ENCODE assay signal across 14 cellular contexts in the genomic region with DNA sequence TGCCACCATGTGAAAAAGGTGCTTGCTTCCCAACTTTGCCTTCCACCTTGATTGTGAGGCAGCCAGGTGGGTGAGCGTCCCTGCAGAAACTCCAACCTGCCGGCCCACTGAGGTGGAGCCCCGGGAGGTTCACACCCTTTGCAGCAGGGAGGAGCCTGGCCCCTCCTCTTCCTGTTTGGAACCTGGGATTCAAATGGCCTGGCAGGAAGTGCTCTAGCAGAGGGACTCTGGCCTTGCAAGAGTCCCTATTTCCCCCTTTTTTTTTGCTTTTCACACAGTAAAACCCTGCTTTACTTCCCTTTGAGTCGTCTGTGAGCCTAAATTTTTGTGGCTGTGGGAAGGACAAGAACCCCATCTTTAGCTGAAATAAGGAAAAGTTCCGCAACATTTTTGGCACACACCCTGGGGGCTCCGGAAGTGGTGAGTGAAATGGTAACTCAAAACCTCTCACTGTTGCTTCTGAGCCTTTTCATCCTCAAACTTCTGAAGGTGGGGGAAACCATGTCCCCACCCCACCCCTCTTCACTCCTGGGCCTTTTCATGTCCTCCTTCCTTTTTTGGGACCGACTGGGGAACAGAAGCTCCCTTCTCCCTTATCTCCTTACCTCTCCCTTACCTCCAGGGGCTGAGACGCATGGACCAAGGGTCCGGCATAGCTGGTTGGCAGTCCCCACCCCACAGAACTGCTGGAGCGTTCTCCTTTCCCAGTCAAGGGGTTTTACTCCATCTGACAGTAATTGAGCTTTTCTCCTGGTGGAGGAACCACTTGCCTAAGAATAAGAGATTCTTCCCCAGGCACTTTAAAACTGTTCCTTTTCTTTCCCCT.
DNase-seq lines count a peak whose midpoint lies in the region; ATAC-seq and TF ChIP-seq lines count a peak whose summit lies in the region.
"Had no signal": no experiment of that assay in that cellular context is flagged by ENCODE, and none has a peak within 500 bp of the region (broad histone marks: within the 10 kb centered on the region; RNA-seq: fewer than 3 reads in every experiment).

No MANE protein-coding gene starts in this region.

- DNase-seq in GM12864 (ENCODE audit: low read depth), result peak; percentile 55
- DNase-seq in NCI-H1092 (lab: John Stamatoyannopoulos, UW), result no peak
- DNase-seq in activated T-cell treated with anti-CD3 and anti-CD28 coated beads for 4 hours, result no peak
- DNase-seq in HuH-7.5 (ENCODE audit: low spot score), result no peak
- no peak for DNase-seq in stimulated activated CD4-positive, alpha-beta T cell treated with anti-CD3 and anti-CD28 coated beads, Interleukin-2, amount 100 ng/mL, for 48 hours
- DNase-seq: activated CD8-positive, alpha-beta memory T cell treated with anti-CD3 and anti-CD28 coated beads for 24 hours; activated naive CD4-positive, alpha-beta T cell; naive B cell; NCI-H2029 treated with DMSO at 0.1 percent for 48 hours; stimulated activated CD4-positive, alpha-beta T cell treated with anti-CD3 and anti-CD28 coated beads, Interleukin-4, amount 100 ng/mL, for 1 hour had no signal

- peak overlapping the region; percentile 76 for H3K4me2 ChIP-seq in OCI-LY3 (ENCODE audit: low read length)

- no peaks in the 10 kb centered on the region for H3K27me3 ChIP-seq in OCI-LY3 (ENCODE audit: low read depth, low read length)
- no peaks in the 10 kb centered on the region for H3K27me3 ChIP-seq in iPS-15b (ENCODE audit: control insufficient read depth, insufficient read depth, low read length)

- peaks cover 33% of the 10 kb centered on the region for H3K79me2 ChIP-seq in OCI-LY3 (ENCODE audit: low read length)

- TF ChIP-seq CTCF in GM12864 (IDR thresholded peaks at IDR 0.05; ENCODE audit: low read depth, low read length, missing control alignments) (no peak), OCI-LY3 (IDR thresholded peaks at IDR 0.05; ENCODE audit: low read depth, low read length) (no peak)

- peaks cover 13% of the 10 kb centered on the region for H3K36me3 ChIP-seq in OCI-LY3 (replicated peaks; ENCODE audit: low read depth, low read length)
- no peaks in the 10 kb centered on the region for H3K36me3 ChIP-seq in iPS-15b (ENCODE audit: control insufficient read depth, insufficient read depth, low read length)

- peaks cover 23% of the 10 kb centered on the region for H3K4me1 ChIP-seq in OCI-LY3 (ENCODE audit: low read length)
- H3K4me1 ChIP-seq in iPS-15b (ENCODE audit: control insufficient read depth, insufficient read depth, low read length), result no peaks in the 10 kb centered on the region

- H3K4me3 ChIP-seq in GM12864 (ENCODE audit: low read depth, low read length) (peak overlapping the region; percentile 82), OCI-LY3 (ENCODE audit: low read length) (peak overlapping the region; percentile 88), iPS-15b (ENCODE audit: low read depth, low read length) (peak overlapping the region; percentile 3)

- peak overlapping the region; percentile 71 for H2AFZ ChIP-seq in OCI-LY3 (ENCODE audit: low read depth, low read length)

- 0 out of 2 replicates have a peak, but pooled peaks cover 3% of the 10 kb centered on the region for H4K20me1 ChIP-seq in OCI-LY3 (ENCODE audit: insufficient read depth, low read length)

- peaks cover 19% of the 10 kb centered on the region for H3K9me3 ChIP-seq in OCI-LY3 (ENCODE audit: insufficient read depth, low read length)
- no peaks in the 10 kb centered on the region for H3K9me3 ChIP-seq in iPS-15b (ENCODE audit: control insufficient read depth, insufficient read depth, low read length)

- peak overlapping the region; percentile 90 for H3K27ac ChIP-seq in OCI-LY3 (ENCODE audit: low read length)

- ATAC-seq in HG03095 (IDR thresholded peaks at IDR 0.05; ENCODE audit: unreplicated experiment), result peak; percentile 63
- ATAC-seq: stimulated activated effector memory CD8-positive, alpha-beta T cell treated with anti-CD3 and anti-CD28 coated beads, Interleukin-12 subunit alpha, Interleukin-12 subunit beta, amount 100 ng/mL, for 72 hours had no signal

- H3K9ac ChIP-seq in OCI-LY3 (ENCODE audit: low read length), result peak overlapping the region; percentile 83
- no peak overlapping the region for H3K9ac ChIP-seq in iPS-15b (ENCODE audit: low read depth, low read length)

Comparison
In these comparisons a context has a peak if more than half of its experiments do, and no peak if none do; other contexts are left out.
1. H3K4me3 ChIP-seq: peak in every context shown above with its lines; median percentile 88 in OCI-LY3; 82 in GM12864; 3 in iPS-15b.